Comparison of ENCODE assay signal across 8 cellular contexts in genomic region chr6:110053395-110054240, GRCh38.
DNase-seq lines count a peak whose midpoint lies in the region; ATAC-seq and TF ChIP-seq lines count a peak whose summit lies in the region.

No MANE protein-coding gene starts in this region.

- no peaks in the 10 kb centered on the region for H3K36me3 ChIP-seq in cardiac muscle cell

- TF ChIP-seq POLR2A in NB4 (IDR thresholded peaks at IDR 0.05; ENCODE audit: extremely low read depth, insufficient read length), result no peak

- peak; percentile 26 for DNase-seq in NCI-H1436 (lab: John Stamatoyannopoulos, UW)
- no peak for DNase-seq in NCI-H1436 treated with DMSO at 0.1 percent for 48 hours (lab: John Stamatoyannopoulos, UW)
- peak; percentile 66 for DNase-seq in NB4 (ENCODE audit: low read depth)
- peak; percentile 28 for DNase-seq in UCSD-AML1 (lab: John Stamatoyannopoulos, UW; ENCODE audit: unreplicated experiment)
- peak; percentile 62 to 75 for DNase-seq in cardiac muscle cell (ENCODE audit: low read depth in 1 of 2, low spot score in 1 of 2)
- peak; percentile 28 for DNase-seq in retina
- DNase-seq in stimulated activated CD8-positive, alpha-beta memory T cell treated with anti-CD3 and anti-CD28 coated beads, Interleukin-4, amount 100 ng/mL, for 48 hours, result no peak

- no peak overlapping the region for H3K27ac ChIP-seq in cardiac muscle cell

- no peak overlapping the region for H3K4me3 ChIP-seq in NB4 (ENCODE audit: low read depth, low read length)
- no peak overlapping the region for H3K4me3 ChIP-seq in cardiac muscle cell

- TF ChIP-seq CTCF in NB4 (IDR thresholded peaks at IDR 0.05; ENCODE audit: low read depth, low read length) (peak; percentile 60), cardiac muscle cell (IDR thresholded peaks at IDR 0.05; ENCODE audit: low read depth, low read length) (peak; percentile 78)

- no peaks in the 10 kb centered on the region for H3K9me3 ChIP-seq in cardiac muscle cell (ENCODE audit: low read depth)

- ATAC-seq in HG03108 (IDR thresholded peaks at IDR 0.05; ENCODE audit: unreplicated experiment), result no peak

- H3K4me1 ChIP-seq in cardiac muscle cell (ENCODE audit: low read depth), result no peaks in the 10 kb centered on the region

- H3K27me3 ChIP-seq in cardiac muscle cell, result no peaks in the 10 kb centered on the region

Comparison
In these comparisons a context has a peak if more than half of its experiments do, and no peak if none do; other contexts are left out.
1. DNase-seq: peak in NCI-H1436 (single experiment), NB4 (single experiment), UCSD-AML1 (single experiment), cardiac muscle cell (2 of 2) and retina (single experiment); none in NCI-H1436 treated with DMSO at 0.1 percent for 48 hours (single experiment) and stimulated activated CD8-positive, alpha-beta memory T cell treated with anti-CD3 and anti-CD28 coated beads, Interleukin-4, amount 100 ng/mL, for 48 hours (single experiment).